19 cellular contexts compared by ENCODE assay signal in the genomic region with DNA sequence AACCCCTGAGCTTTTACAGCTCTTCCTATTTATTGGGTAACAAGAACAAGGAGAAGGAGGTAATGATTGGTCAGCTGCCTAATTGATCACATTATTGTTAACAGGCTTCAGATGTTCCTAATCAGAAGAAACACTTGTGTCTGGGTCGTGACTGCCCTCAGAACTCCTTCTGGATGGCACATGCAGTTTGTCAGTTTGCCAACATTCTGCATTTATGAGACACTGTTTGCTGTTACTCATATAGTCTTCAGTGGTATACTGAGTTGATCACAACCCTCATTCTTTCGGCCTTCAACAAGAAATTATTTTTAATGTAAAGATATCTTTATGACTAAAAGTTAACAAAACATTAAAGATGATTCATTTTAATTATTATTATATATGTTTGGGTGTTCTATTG.
DNase-seq lines count a peak whose midpoint lies in the region; ATAC-seq, FAIRE-seq and TF ChIP-seq lines count a peak whose summit lies in the region.
"Had no signal": no experiment of that assay in that cellular context is flagged by ENCODE, and none has a peak within 500 bp of the region (broad histone marks: within the 10 kb centered on the region; RNA-seq: fewer than 3 reads in every experiment).

No MANE protein-coding gene starts in this region.

- H3K36me3 ChIP-seq in mammary epithelial cell (ENCODE audit: insufficient read depth, low read length) (no peaks in the 10 kb centered on the region), pancreas (no peaks in the 10 kb centered on the region)

- TF ChIP-seq CTCF in mammary epithelial cell (conservative IDR thresholded peaks at IDR 0.05 in 1 of 2, IDR thresholded peaks at IDR 0.05 in 1 of 2; ENCODE audit: extremely low read depth in 1 of 2, insufficient read depth in 1 of 2, low read depth in 1 of 2, low read length in 2 of 2), result no peak
- no peak for TF ChIP-seq CTCF in fibroblast of pulmonary artery (IDR thresholded peaks at IDR 0.05; ENCODE audit: low read length, missing control alignments)
- TF ChIP-seq CTCF in GM10248 (IDR thresholded peaks at IDR 0.05; ENCODE audit: control extremely low read depth, extremely low read depth, low read depth, missing control alignments), result no peak
- no peak for TF ChIP-seq CTCF in pancreas (IDR thresholded peaks at IDR 0.05)

- H3K4me2 ChIP-seq in mammary epithelial cell (ENCODE audit: insufficient read depth, low read depth, low read length), result no peak overlapping the region

- WGBS in mammary epithelial cell (ENCODE audit: low coverage, missing lambda C conversion rate), result 42% methylated on average over 2 of the region's 2 CpGs
- 53 to 63% methylated on average over 2 of the region's 2 CpGs for WGBS in pancreas, 2 donors

- peak; percentile 42 for DNase-seq in EL
- peak; percentile 47 for DNase-seq in M059J (ENCODE audit: low read depth)
- peak; percentile 38 for DNase-seq in mammary epithelial cell
- peak; percentile 5 for DNase-seq in fibroblast of pulmonary artery (ENCODE audit: low read depth)
- no peak for DNase-seq in GM10248 (ENCODE audit: extremely low spot score)
- no peak for DNase-seq in pancreas
- DNase-seq in SKM-1 (lab: John Stamatoyannopoulos, UW; ENCODE audit: unreplicated experiment), result no peak
- DNase-seq in stimulated activated CD4-positive, alpha-beta T cell treated with anti-CD3 and anti-CD28 coated beads, Interleukin-1b, Interleukin-23, amount 100 ng/mL, for 48 hours, result no peak
- DNase-seq: CD4-positive, alpha-beta memory T cell; Kasumi-1; NCI-H1105 treated with DMSO at 0.1 percent for 48 hours; NCI-H1694; NCI-H510A treated with DMSO at 0.1 percent for 48 hours; NCI-H774 had no signal

- H3K4me3 ChIP-seq in mammary epithelial cell (replicated peaks in 1 of 3; ENCODE audit: insufficient read depth in 1 of 3, low read depth in 2 of 3, low read length in 3 of 3) (no peak overlapping the region), fibroblast of pulmonary artery (replicated peaks; ENCODE audit: low read depth, low read length) (no peak overlapping the region), pancreas (no peak overlapping the region)

- no peak for ATAC-seq in pancreas

- H2AFZ ChIP-seq in mammary epithelial cell (ENCODE audit: low read depth, low read length), result no peak overlapping the region

- dilution Hi-C loops in mammary epithelial cell (cut with HindIII; ENCODE audit: low sequenced_read_pairs), result no loop called here

- H3K79me2 ChIP-seq in mammary epithelial cell (ENCODE audit: insufficient read depth, low read length), result no peaks in the 10 kb centered on the region

- intact Hi-C loops in mammary epithelial cell (cut with micrococcal nuclease), result no loop called here
- intact Hi-C loops in pancreas (cut with DNase I), result no loop called here

- FAIRE-seq in pancreas (lab: Jason Lieb, UNC), result no peak
- FAIRE-seq: A204.1, H54, HTR-8/SVneo had no signal

- H3K4me1 ChIP-seq in mammary epithelial cell (ENCODE audit: insufficient read depth, low read length) (no peaks in the 10 kb centered on the region), pancreas (no peaks in the 10 kb centered on the region)

- H3K27me3 ChIP-seq in mammary epithelial cell (ENCODE audit: insufficient read depth, low read length) (no peaks in the 10 kb centered on the region), pancreas (no peaks in the 10 kb centered on the region)

- H4K20me1 ChIP-seq in mammary epithelial cell (ENCODE audit: insufficient read depth, low read length), result no peaks in the 10 kb centered on the region

- H3K27ac ChIP-seq in mammary epithelial cell (ENCODE audit: insufficient read depth, low read depth, low read length) (no peak overlapping the region), pancreas (no peak overlapping the region)
- H3K27ac ChIP-seq: HL-60, RWPE1 had no signal

- CTCF ChIA-PET in mammary epithelial cell (lab: Charles Lee; ENCODE audit: low non-redundant PET) (no interaction called here), GM10248 (lab: Yijun Ruan, JAX) (no interaction called here)

- in situ Hi-C loops in mammary epithelial cell (cut with MboI; ENCODE audit: low sequenced_read_pairs in 2 of 2), result no loop called here

- no peak overlapping the region for H3K9ac ChIP-seq in mammary epithelial cell (ENCODE audit: insufficient read depth, low read length)

- BruUV-seq in mammary epithelial cell (replicated peaks; lab: Mats Ljungman, UMichigan), result no TSS peak

- no peaks in the 10 kb centered on the region for H3K9me3 ChIP-seq in mammary epithelial cell (replicated peaks; ENCODE audit: insufficient read depth, low read length)
- H3K9me3 ChIP-seq in pancreas, result no peaks in the 10 kb centered on the region

- POLR2A ChIA-PET in GM10248 (lab: Yijun Ruan, JAX), result no interaction called here

Comparison
In these comparisons a context has a peak if more than half of its experiments do, and no peak if none do; other contexts are left out.
1. DNase-seq: peak in EL (single experiment), M059J (single experiment), mammary epithelial cell (single experiment) and fibroblast of pulmonary artery (single experiment); none in GM10248 (single experiment), pancreas (0 of 6), SKM-1 (single experiment) and stimulated activated CD4-positive, alpha-beta T cell treated with anti-CD3 and anti-CD28 coated beads, Interleukin-1b, Interleukin-23, amount 100 ng/mL, for 48 hours (single experiment).